In the genomic region with DNA sequence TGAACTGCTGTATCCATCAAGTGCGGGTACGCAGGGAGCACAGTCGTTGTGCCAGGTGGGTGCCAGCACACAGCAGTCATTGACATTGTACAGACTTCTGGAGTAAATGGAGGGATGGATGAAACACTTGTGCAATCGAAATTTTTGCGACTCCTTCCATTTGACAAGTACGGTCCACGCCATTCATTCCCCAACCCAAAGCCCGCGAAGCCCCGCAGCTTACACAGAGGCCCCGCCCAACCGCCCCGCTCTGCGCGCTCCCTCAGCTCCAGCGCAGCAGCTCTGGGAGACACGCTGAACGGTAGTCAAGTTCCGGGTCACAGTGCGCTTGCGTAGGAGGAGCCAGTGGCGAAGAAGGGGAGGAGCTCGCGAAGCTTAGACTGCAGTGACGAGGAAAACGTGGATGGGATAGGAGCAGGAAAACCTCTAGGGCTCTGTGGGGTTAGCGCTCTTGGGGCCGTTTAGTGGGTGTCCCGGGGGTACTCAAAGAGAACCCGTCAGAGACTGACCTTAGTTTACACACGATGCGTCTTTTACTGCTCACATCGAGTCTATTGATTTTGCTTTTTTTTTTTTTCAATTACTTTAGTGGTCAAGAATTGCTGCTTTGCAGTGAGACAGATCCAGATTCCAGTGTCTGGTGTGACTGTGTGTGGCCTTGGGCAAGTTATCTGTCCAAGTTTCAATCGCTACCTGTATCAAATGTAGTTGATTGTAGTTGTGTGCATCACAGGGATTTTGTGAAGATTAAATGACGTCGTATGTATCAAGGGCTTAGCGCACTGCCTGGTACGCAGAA, we compare ENCODE assay signal across 1 cellular context.
TF ChIP-seq lines count a peak whose summit lies in the region.

No MANE protein-coding gene starts in this region.

TF ChIP-seq in HepG2, 621 proteins besides CTCF, POLR2A, EP300 and RAD21 (continued from another document and continues in another):
- TF ChIP-seq, protein P1, sequence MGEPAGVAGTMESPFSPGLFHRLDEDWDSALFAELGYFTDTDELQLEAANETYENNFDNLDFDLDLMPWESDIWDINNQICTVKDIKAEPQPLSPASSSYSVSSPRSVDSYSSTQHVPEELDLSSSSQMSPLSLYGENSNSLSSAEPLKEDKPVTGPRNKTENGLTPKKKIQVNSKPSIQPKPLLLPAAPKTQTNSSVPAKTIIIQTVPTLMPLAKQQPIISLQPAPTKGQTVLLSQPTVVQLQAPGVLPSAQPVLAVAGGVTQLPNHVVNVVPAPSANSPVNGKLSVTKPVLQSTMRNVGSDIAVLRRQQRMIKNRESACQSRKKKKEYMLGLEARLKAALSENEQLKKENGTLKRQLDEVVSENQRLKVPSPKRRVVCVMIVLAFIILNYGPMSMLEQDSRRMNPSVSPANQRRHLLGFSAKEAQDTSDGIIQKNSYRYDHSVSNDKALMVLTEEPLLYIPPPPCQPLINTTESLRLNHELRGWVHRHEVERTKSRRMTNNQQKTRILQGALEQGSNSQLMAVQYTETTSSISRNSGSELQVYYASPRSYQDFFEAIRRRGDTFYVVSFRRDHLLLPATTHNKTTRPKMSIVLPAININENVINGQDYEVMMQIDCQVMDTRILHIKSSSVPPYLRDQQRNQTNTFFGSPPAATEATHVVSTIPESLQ (CRISPR knock-in tag; conservative IDR thresholded peaks at IDR 0.05) = no peak
- TF ChIP-seq ZKSCAN1 (IDR thresholded peaks at IDR 0.05; ENCODE audit: low read length) = no peak
- TF ChIP-seq, protein P2, sequence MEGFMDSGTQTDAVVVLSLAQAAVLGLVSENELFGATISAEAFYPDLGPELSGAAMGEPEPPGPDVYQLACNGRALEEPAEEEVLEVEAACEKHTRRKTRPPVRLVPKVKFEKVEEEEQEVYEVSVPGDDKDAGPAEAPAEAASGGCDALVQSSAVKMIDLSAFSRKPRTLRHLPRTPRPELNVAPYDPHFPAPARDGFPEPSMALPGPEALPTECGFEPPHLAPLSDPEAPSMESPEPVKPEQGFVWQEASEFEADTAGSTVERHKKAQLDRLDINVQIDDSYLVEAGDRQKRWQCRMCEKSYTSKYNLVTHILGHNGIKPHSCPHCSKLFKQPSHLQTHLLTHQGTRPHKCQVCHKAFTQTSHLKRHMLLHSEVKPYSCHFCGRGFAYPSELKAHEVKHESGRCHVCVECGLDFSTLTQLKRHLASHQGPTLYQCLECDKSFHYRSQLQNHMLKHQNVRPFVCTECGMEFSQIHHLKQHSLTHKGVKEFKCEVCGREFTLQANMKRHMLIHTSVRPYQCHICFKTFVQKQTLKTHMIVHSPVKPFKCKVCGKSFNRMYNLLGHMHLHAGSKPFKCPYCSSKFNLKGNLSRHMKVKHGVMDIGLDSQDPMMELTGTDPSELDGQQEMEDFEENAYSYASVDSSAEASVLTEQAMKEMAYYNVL (CRISPR knock-in tag; IDR thresholded peaks at IDR 0.05; ENCODE audit: borderline replicate concordance) = no peak
- TF ChIP-seq HOXA7 (CRISPR knock-in tag; IDR thresholded peaks at IDR 0.05) = no peak
- TF ChIP-seq, protein P3, sequence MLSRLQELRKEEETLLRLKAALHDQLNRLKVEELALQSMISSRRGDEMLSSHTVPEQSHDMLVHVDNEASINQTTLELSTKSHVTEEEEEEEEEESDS (CRISPR knock-in tag; IDR thresholded peaks at IDR 0.05; ENCODE audit: borderline replicate concordance) = no peak
- TF ChIP-seq, protein P4, sequence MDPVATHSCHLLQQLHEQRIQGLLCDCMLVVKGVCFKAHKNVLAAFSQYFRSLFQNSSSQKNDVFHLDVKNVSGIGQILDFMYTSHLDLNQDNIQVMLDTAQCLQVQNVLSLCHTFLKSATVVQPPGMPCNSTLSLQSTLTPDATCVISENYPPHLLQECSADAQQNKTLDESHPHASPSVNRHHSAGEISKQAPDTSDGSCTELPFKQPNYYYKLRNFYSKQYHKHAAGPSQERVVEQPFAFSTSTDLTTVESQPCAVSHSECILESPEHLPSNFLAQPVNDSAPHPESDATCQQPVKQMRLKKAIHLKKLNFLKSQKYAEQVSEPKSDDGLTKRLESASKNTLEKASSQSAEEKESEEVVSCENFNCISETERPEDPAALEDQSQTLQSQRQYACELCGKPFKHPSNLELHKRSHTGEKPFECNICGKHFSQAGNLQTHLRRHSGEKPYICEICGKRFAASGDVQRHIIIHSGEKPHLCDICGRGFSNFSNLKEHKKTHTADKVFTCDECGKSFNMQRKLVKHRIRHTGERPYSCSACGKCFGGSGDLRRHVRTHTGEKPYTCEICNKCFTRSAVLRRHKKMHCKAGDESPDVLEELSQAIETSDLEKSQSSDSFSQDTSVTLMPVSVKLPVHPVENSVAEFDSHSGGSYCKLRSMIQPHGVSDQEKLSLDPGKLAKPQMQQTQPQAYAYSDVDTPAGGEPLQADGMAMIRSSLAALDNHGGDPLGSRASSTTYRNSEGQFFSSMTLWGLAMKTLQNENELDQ (CRISPR knock-in tag; IDR thresholded peaks at IDR 0.05; ENCODE audit: borderline replicate concordance) = no peak
- TF ChIP-seq, protein P5, sequence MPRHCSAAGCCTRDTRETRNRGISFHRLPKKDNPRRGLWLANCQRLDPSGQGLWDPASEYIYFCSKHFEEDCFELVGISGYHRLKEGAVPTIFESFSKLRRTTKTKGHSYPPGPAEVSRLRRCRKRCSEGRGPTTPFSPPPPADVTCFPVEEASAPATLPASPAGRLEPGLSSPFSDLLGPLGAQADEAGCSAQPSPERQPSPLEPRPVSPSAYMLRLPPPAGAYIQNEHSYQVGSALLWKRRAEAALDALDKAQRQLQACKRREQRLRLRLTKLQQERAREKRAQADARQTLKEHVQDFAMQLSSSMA (CRISPR knock-in tag; IDR thresholded peaks at IDR 0.05) = no peak
- no peak for TF ChIP-seq JUNB (CRISPR knock-in tag; IDR thresholded peaks at IDR 0.05; ENCODE audit: borderline replicate concordance)
- no peak for TF ChIP-seq ATRX (CRISPR knock-in tag; IDR thresholded peaks at IDR 0.05; ENCODE audit: borderline replicate concordance)
- TF ChIP-seq, protein P6, sequence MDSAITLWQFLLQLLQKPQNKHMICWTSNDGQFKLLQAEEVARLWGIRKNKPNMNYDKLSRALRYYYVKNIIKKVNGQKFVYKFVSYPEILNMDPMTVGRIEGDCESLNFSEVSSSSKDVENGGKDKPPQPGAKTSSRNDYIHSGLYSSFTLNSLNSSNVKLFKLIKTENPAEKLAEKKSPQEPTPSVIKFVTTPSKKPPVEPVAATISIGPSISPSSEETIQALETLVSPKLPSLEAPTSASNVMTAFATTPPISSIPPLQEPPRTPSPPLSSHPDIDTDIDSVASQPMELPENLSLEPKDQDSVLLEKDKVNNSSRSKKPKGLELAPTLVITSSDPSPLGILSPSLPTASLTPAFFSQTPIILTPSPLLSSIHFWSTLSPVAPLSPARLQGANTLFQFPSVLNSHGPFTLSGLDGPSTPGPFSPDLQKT (CRISPR knock-in tag; IDR thresholded peaks at IDR 0.05; ENCODE audit: borderline replicate concordance) = no peak
- 0 out of 2 replicates have a peak, but pooled peaks have one; percentile 30 for TF ChIP-seq ZNF777 (CRISPR knock-in tag; IDR thresholded peaks at IDR 0.05)
- TF ChIP-seq, protein P7, sequence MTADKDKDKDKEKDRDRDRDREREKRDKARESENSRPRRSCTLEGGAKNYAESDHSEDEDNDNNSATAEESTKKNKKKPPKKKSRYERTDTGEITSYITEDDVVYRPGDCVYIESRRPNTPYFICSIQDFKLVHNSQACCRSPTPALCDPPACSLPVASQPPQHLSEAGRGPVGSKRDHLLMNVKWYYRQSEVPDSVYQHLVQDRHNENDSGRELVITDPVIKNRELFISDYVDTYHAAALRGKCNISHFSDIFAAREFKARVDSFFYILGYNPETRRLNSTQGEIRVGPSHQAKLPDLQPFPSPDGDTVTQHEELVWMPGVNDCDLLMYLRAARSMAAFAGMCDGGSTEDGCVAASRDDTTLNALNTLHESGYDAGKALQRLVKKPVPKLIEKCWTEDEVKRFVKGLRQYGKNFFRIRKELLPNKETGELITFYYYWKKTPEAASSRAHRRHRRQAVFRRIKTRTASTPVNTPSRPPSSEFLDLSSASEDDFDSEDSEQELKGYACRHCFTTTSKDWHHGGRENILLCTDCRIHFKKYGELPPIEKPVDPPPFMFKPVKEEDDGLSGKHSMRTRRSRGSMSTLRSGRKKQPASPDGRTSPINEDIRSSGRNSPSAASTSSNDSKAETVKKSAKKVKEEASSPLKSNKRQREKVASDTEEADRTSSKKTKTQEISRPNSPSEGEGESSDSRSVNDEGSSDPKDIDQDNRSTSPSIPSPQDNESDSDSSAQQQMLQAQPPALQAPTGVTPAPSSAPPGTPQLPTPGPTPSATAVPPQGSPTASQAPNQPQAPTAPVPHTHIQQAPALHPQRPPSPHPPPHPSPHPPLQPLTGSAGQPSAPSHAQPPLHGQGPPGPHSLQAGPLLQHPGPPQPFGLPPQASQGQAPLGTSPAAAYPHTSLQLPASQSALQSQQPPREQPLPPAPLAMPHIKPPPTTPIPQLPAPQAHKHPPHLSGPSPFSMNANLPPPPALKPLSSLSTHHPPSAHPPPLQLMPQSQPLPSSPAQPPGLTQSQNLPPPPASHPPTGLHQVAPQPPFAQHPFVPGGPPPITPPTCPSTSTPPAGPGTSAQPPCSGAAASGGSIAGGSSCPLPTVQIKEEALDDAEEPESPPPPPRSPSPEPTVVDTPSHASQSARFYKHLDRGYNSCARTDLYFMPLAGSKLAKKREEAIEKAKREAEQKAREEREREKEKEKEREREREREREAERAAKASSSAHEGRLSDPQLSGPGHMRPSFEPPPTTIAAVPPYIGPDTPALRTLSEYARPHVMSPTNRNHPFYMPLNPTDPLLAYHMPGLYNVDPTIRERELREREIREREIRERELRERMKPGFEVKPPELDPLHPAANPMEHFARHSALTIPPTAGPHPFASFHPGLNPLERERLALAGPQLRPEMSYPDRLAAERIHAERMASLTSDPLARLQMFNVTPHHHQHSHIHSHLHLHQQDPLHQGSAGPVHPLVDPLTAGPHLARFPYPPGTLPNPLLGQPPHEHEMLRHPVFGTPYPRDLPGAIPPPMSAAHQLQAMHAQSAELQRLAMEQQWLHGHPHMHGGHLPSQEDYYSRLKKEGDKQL (CRISPR knock-in tag; IDR thresholded peaks at IDR 0.05; ENCODE audit: low read depth) = no peak
- TF ChIP-seq, protein P8, sequence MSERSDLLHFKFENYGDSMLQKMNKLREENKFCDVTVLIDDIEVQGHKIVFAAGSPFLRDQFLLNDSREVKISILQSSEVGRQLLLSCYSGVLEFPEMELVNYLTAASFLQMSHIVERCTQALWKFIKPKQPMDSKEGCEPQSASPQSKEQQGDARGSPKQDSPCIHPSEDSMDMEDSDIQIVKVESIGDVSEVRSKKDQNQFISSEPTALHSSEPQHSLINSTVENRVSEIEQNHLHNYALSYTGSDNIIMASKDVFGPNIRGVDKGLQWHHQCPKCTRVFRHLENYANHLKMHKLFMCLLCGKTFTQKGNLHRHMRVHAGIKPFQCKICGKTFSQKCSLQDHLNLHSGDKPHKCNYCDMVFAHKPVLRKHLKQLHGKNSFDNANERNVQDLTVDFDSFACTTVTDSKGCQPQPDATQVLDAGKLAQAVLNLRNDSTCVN (CRISPR knock-in tag; IDR thresholded peaks at IDR 0.05; ENCODE audit: borderline replicate concordance) = no peak
- no peak for TF ChIP-seq NFRKB (IDR thresholded peaks at IDR 0.05)
- TF ChIP-seq ATM (IDR thresholded peaks at IDR 0.05; ENCODE audit: borderline replicate concordance) = no peak
- no peak for TF ChIP-seq GABPA (IDR thresholded peaks at IDR 0.05; ENCODE audit: low read depth, low read length)
- TF ChIP-seq GABPA (CRISPR knock-in tag; IDR thresholded peaks at IDR 0.05; ENCODE audit: low read depth) = peak; percentile 74
- no peak for TF ChIP-seq CBFB (CRISPR knock-in tag; IDR thresholded peaks at IDR 0.05)
- no peak for TF ChIP-seq ZNF225 (CRISPR knock-in tag; IDR thresholded peaks at IDR 0.05)
- TF ChIP-seq, protein P9, sequence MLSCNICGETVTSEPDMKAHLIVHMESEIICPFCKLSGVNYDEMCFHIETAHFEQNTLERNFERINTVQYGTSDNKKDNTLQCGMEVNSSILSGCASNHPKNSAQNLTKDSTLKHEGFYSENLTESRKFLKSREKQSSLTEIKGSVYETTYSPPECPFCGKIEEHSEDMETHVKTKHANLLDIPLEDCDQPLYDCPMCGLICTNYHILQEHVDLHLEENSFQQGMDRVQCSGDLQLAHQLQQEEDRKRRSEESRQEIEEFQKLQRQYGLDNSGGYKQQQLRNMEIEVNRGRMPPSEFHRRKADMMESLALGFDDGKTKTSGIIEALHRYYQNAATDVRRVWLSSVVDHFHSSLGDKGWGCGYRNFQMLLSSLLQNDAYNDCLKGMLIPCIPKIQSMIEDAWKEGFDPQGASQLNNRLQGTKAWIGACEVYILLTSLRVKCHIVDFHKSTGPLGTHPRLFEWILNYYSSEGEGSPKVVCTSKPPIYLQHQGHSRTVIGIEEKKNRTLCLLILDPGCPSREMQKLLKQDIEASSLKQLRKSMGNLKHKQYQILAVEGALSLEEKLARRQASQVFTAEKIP (CRISPR knock-in tag; IDR thresholded peaks at IDR 0.05; ENCODE audit: borderline replicate concordance) = no peak
- peak; percentile 58; the same call in 1 of the 2 replicates for TF ChIP-seq ZNF563 (CRISPR knock-in tag; IDR thresholded peaks at IDR 0.05)
- no peak for TF ChIP-seq ZNF703 (CRISPR knock-in tag; IDR thresholded peaks at IDR 0.05; ENCODE audit: borderline replicate concordance)
- TF ChIP-seq, protein P10, sequence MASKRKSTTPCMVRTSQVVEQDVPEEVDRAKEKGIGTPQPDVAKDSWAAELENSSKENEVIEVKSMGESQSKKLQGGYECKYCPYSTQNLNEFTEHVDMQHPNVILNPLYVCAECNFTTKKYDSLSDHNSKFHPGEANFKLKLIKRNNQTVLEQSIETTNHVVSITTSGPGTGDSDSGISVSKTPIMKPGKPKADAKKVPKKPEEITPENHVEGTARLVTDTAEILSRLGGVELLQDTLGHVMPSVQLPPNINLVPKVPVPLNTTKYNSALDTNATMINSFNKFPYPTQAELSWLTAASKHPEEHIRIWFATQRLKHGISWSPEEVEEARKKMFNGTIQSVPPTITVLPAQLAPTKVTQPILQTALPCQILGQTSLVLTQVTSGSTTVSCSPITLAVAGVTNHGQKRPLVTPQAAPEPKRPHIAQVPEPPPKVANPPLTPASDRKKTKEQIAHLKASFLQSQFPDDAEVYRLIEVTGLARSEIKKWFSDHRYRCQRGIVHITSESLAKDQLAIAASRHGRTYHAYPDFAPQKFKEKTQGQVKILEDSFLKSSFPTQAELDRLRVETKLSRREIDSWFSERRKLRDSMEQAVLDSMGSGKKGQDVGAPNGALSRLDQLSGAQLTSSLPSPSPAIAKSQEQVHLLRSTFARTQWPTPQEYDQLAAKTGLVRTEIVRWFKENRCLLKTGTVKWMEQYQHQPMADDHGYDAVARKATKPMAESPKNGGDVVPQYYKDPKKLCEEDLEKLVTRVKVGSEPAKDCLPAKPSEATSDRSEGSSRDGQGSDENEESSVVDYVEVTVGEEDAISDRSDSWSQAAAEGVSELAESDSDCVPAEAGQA (IDR thresholded peaks at IDR 0.05; ENCODE audit: low read depth) = no peak
- TF ChIP-seq, protein P10 (CRISPR knock-in tag; IDR thresholded peaks at IDR 0.05; ENCODE audit: borderline replicate concordance) = no peak
- TF ChIP-seq ZNF577 (CRISPR knock-in tag; IDR thresholded peaks at IDR 0.05; ENCODE audit: borderline replicate concordance, low read depth) = no peak
